In genomic region chr4:35934370-35934981, GRCh38 we compare ENCODE assay signal across 9 cellular contexts.
DNase-seq lines count a peak whose midpoint lies in the region; ATAC-seq and TF ChIP-seq lines count a peak whose summit lies in the region.
"Had no signal": no experiment of that assay in that cellular context is flagged by ENCODE, and none has a peak within 500 bp of the region (broad histone marks: within the 10 kb centered on the region; RNA-seq: fewer than 3 reads in every experiment).

No MANE protein-coding gene starts in this region.

- no peak overlapping the region for H2AFZ ChIP-seq in GM23338
- H2AFZ ChIP-seq in OCI-LY1 (ENCODE audit: low read length) = no peak overlapping the region

- peaks cover 9% of the 10 kb centered on the region; the same call in 2 of the 3 replicates for H3K4me1 Mint-ChIP-seq in GM23338

- no peak for TF ChIP-seq POLR2A in esophagus squamous epithelium (IDR thresholded peaks at IDR 0.05)

- no peaks in the 10 kb centered on the region for H3K36me3 Mint-ChIP-seq in GM23338 (ENCODE audit: low read depth)

- peak in 1 of 2 experiments; percentile 86 for TF ChIP-seq CTCF in GM23338 (conservative IDR thresholded peaks at IDR 0.05; ENCODE audit: low read depth in 2 of 2)
- peak; percentile 61 for TF ChIP-seq CTCF in OCI-LY1 (IDR thresholded peaks at IDR 0.05; ENCODE audit: low read length)
- TF ChIP-seq CTCF in esophagus squamous epithelium (IDR thresholded peaks at IDR 0.05) = peak; percentile 17 to 53 (median 39)
- peak; percentile 50 for TF ChIP-seq CTCF in retinal pigment epithelial cell (conservative IDR thresholded peaks at IDR 0.05; ENCODE audit: low read depth, low read length)

- no peaks in the 10 kb centered on the region for H3K27me3 Mint-ChIP-seq in GM23338 (ENCODE audit: insufficient read depth, low read depth, poor library complexity)

- peaks cover 9% of the 10 kb centered on the region; the same call in 1 of the 2 replicates for H3K4me1 ChIP-seq in GM23338 (ENCODE audit: insufficient read depth)
- no peaks in the 10 kb centered on the region for H3K4me1 ChIP-seq in OCI-LY1 (ENCODE audit: insufficient read depth, low read length, severe bottlenecking)
- no peaks in the 10 kb centered on the region for H3K4me1 ChIP-seq in esophagus squamous epithelium

- ATAC-seq in GM23338 (no peak), GM19328 (IDR thresholded peaks at IDR 0.05; ENCODE audit: unreplicated experiment) (no peak), HG03039 (IDR thresholded peaks at IDR 0.05; ENCODE audit: unreplicated experiment) (no peak)

- H3K36me3 ChIP-seq in GM23338 (ENCODE audit: insufficient read depth) (no peaks in the 10 kb centered on the region), OCI-LY1 (ENCODE audit: insufficient read depth, low read length) (no peaks in the 10 kb centered on the region), esophagus squamous epithelium (no peaks in the 10 kb centered on the region)
- H3K36me3 ChIP-seq: HAP-1 had no signal

- H3K9ac ChIP-seq in OCI-LY1 (ENCODE audit: low read length) = no peak overlapping the region

- H3K9me3 ChIP-seq in OCI-LY1 (ENCODE audit: low read length) (no peaks in the 10 kb centered on the region), esophagus squamous epithelium (no peaks in the 10 kb centered on the region)
- H3K9me3 ChIP-seq: HAP-1 had no signal

- intact Hi-C loops in esophagus squamous epithelium (cut with DNase I) = no loop called here

- no peak overlapping the region for H3K4me3 ChIP-seq in GM23338
- H3K4me3 ChIP-seq in OCI-LY1 (ENCODE audit: low read depth, low read length, poor library complexity, severe bottlenecking) = no peak overlapping the region
- no peak overlapping the region for H3K4me3 ChIP-seq in esophagus squamous epithelium
- no peak overlapping the region for H3K4me3 ChIP-seq in retinal pigment epithelial cell (ENCODE audit: low read length)
- H3K4me3 ChIP-seq: HAP-1 had no signal

- H3K27ac ChIP-seq in GM23338 (ENCODE audit: low read depth) = no peak overlapping the region
- H3K27ac ChIP-seq in OCI-LY1 (ENCODE audit: low read depth, low read length, poor library complexity, severe bottlenecking) = no peak overlapping the region
- H3K27ac ChIP-seq in esophagus squamous epithelium = no peak overlapping the region

- H3K4me2 ChIP-seq in GM23338 (0 out of 2 replicates have a peak overlapping the region, but pooled peaks have one; percentile 15), OCI-LY1 (ENCODE audit: low read length) (no peak overlapping the region)

- no peaks in the 10 kb centered on the region for H4K20me1 ChIP-seq in GM23338 (replicated peaks; ENCODE audit: insufficient read depth)
- H4K20me1 ChIP-seq in OCI-LY1 (ENCODE audit: insufficient read depth, low read length) = no peaks in the 10 kb centered on the region

- no peaks in the 10 kb centered on the region for H3K27me3 ChIP-seq in GM23338 (ENCODE audit: insufficient read depth)
- no peaks in the 10 kb centered on the region for H3K27me3 ChIP-seq in OCI-LY1 (ENCODE audit: insufficient read depth, low read length)
- no peaks in the 10 kb centered on the region for H3K27me3 ChIP-seq in esophagus squamous epithelium

- H3K9me2 ChIP-seq in GM23338 (ENCODE audit: insufficient read depth) = no peaks in the 10 kb centered on the region
- H3K9me2 ChIP-seq in OCI-LY1 (ENCODE audit: low read depth, low read length) = no peaks in the 10 kb centered on the region

- no peak overlapping the region for H3K4me3 Mint-ChIP-seq in GM23338

- DNase-seq in AG20443 (ENCODE audit: low spot score) (peak; percentile 4), GM23338 (ENCODE audit: low spot score) (peak; percentile 65), esophagus squamous epithelium (lab: John Stamatoyannopoulos, UW) (no peak), retinal pigment epithelial cell (ENCODE audit: low read depth) (no peak)
- no peak for DNase-seq in stimulated activated CD4-positive, alpha-beta T cell treated with anti-CD3 and anti-CD28 coated beads, Interleukin-15, amount 100 ng/mL, for 24 hours

- 20 to 22% methylated on average over 4 of the region's 4 CpGs for WGBS in esophagus squamous epithelium, 2 donors

- H3K27ac Mint-ChIP-seq in GM23338 = no peak overlapping the region

- H3K79me2 ChIP-seq in GM23338 (replicated peaks; ENCODE audit: insufficient read depth) = no peaks in the 10 kb centered on the region
- H3K79me2 ChIP-seq in OCI-LY1 (ENCODE audit: insufficient read depth, low read length) = no peaks in the 10 kb centered on the region

- no peaks in the 10 kb centered on the region for H3K9me3 Mint-ChIP-seq in GM23338

- H3F3A ChIP-seq in GM23338 (replicated peaks; ENCODE audit: low read depth) = no peaks in the 10 kb centered on the region
- H3F3A ChIP-seq in OCI-LY1 (ENCODE audit: insufficient read depth, low read length) = no peaks in the 10 kb centered on the region

TF ChIP-seq in GM23338, 12 proteins besides CTCF, POLR2A, EP300 and RAD21 (continues in another document):
- no peak for TF ChIP-seq STAT1 (IDR thresholded peaks at IDR 0.05; ENCODE audit: unreplicated experiment)
- TF ChIP-seq EZH2phosphoT487 (IDR thresholded peaks at IDR 0.05; ENCODE audit: unreplicated experiment) = no peak
- no peak for TF ChIP-seq EZH2 (IDR thresholded peaks at IDR 0.05; ENCODE audit: low read depth, unreplicated experiment)
- TF ChIP-seq CREB1 (CRISPR knock-in tag; IDR thresholded peaks at IDR 0.05; ENCODE audit: low read depth) = no peak
- TF ChIP-seq POLR2AphosphoS5 (IDR thresholded peaks at IDR 0.05; ENCODE audit: low read depth) = no peak
- no peak for TF ChIP-seq ZNF331 (CRISPR knock-in tag; IDR thresholded peaks at IDR 0.05; ENCODE audit: low read depth)
- TF ChIP-seq, protein P1, sequence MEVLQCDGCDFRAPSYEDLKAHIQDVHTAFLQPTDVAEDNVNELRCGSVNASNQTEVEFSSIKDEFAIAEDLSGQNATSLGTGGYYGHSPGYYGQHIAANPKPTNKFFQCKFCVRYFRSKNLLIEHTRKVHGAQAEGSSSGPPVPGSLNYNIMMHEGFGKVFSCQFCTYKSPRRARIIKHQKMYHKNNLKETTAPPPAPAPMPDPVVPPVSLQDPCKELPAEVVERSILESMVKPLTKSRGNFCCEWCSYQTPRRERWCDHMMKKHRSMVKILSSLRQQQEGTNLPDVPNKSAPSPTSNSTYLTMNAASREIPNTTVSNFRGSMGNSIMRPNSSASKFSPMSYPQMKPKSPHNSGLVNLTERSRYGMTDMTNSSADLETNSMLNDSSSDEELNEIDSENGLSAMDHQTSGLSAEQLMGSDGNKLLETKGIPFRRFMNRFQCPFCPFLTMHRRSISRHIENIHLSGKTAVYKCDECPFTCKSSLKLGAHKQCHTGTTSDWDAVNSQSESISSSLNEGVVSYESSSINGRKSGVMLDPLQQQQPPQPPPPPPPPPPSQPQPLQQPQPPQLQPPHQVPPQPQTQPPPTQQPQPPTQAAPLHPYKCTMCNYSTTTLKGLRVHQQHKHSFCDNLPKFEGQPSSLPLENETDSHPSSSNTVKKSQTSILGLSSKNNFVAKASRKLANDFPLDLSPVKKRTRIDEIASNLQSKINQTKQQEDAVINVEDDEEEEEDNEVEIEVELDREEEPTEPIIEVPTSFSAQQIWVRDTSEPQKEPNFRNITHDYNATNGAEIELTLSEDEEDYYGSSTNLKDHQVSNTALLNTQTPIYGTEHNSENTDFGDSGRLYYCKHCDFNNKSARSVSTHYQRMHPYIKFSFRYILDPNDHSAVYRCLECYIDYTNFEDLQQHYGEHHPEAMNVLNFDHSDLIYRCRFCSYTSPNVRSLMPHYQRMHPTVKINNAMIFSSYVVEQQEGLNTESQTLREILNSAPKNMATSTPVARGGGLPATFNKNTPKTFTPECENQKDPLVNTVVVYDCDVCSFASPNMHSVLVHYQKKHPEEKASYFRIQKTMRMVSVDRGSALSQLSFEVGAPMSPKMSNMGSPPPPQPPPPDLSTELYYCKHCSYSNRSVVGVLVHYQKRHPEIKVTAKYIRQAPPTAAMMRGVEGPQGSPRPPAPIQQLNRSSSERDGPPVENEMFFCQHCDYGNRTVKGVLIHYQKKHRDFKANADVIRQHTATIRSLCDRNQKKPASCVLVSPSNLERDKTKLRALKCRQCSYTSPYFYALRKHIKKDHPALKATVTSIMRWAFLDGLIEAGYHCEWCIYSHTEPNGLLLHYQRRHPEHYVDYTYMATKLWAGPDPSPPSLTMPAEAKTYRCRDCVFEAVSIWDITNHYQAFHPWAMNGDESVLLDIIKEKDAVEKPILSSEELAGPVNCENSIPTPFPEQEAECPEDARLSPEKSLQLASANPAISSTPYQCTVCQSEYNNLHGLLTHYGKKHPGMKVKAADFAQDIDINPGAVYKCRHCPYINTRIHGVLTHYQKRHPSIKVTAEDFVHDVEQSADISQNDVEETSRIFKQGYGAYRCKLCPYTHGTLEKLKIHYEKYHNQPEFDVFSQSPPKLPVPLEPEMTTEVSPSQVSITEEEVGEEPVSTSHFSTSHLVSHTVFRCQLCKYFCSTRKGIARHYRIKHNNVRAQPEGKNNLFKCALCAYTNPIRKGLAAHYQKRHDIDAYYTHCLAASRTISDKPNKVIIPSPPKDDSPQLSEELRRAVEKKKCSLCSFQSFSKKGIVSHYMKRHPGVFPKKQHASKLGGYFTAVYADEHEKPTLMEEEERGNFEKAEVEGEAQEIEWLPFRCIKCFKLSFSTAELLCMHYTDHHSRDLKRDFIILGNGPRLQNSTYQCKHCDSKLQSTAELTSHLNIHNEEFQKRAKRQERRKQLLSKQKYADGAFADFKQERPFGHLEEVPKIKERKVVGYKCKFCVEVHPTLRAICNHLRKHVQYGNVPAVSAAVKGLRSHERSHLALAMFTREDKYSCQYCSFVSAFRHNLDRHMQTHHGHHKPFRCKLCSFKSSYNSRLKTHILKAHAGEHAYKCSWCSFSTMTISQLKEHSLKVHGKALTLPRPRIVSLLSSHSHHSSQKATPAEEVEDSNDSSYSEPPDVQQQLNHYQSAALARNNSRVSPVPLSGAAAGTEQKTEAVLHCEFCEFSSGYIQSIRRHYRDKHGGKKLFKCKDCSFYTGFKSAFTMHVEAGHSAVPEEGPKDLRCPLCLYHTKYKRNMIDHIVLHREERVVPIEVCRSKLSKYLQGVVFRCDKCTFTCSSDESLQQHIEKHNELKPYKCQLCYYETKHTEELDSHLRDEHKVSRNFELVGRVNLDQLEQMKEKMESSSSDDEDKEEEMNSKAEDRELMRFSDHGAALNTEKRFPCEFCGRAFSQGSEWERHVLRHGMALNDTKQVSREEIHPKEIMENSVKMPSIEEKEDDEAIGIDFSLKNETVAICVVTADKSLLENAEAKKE (CRISPR knock-in tag; IDR thresholded peaks at IDR 0.05) = no peak
- no peak for TF ChIP-seq ETS1 (IDR thresholded peaks at IDR 0.05)

Comparison
In these comparisons a context has a peak if more than half of its experiments do, and no peak if none do; other contexts are left out.
1. DNase-seq: peak in AG20443 (single experiment) and GM23338 (single experiment); none in esophagus squamous epithelium (single experiment), retinal pigment epithelial cell (single experiment) and stimulated activated CD4-positive, alpha-beta T cell treated with anti-CD3 and anti-CD28 coated beads, Interleukin-15, amount 100 ng/mL, for 24 hours (single experiment).